10 cellular contexts compared by ENCODE assay signal in the genomic region with DNA sequence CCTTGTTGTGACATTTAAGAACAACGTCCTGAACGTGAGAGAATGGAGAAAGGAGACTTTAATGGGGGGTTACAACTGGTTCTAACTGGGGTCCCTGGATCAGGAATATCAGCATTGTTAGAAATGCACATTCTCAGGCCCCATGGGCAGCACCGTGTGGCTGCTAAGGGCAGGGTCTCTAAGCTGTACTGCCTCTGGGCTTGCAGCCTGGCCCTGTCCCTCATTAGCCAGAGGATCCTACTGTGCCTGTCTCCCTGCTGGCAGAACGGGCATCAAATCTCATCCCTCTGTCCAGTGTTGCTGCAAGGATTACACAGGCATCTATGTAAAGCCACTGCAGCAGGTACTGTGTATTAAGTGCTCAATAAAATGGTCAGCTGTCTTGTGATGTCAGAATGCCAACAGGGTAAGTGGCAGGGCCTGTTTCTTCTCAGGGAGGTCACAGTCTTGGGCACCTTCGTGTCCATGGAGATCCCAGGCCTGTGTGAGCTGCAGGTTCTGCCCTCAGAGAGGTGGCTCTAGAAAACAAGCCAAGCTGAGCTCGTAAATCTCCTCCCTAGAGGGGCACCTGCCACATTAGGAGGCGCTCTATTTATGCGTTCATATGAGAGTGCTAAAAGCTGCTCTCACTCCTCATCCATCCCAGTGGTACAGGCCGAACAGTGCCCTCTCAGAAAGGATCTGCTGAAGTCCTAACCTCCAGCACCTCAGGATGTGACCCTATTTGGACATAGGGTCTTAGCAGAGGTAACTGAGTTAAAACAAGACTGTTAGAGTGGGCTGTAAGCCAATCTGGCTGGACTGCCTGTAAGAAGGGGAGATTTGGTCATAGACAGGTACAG.
DNase-seq lines count a peak whose midpoint lies in the region; ATAC-seq and TF ChIP-seq lines count a peak whose summit lies in the region.
"Had no signal": no experiment of that assay in that cellular context is flagged by ENCODE, and none has a peak within 500 bp of the region (broad histone marks: within the 10 kb centered on the region; RNA-seq: fewer than 3 reads in every experiment).

No MANE protein-coding gene starts in this region.

- TF ChIP-seq CTCF in glutamatergic neuron (IDR thresholded peaks at IDR 0.05; ENCODE audit: partially characterized antibody, unreplicated experiment), result no peak

- DNase-seq in glutamatergic neuron, result no peak
- DNase-seq in activated naive CD4-positive, alpha-beta T cell treated with anti-CD3 and anti-CD28 coated beads, Interleukin-2, amount 50 U/mL, for 16 hours, result no peak
- DNase-seq in left colon, result no peak
- DNase-seq in NCI-H1092 treated with DMSO at 0.1 percent for 48 hours (lab: John Stamatoyannopoulos, UW), result no peak
- DNase-seq in activated gamma-delta T cell treated with Interleukin-2 at 50 U/mL for 16 hours, result no peak
- DNase-seq: activated CD4-positive, alpha-beta T cell treated with anti-CD3 and anti-CD28 coated beads, Interleukin-2, amount 50 U/mL, for 48 hours; left lung had no signal

- intact Hi-C loops in left colon (cut with DNase I, micrococcal nuclease), result no loop called here

- peaks cover 9% of the 10 kb centered on the region for H3K9me3 Mint-ChIP-seq in glutamatergic neuron (ENCODE audit: unreplicated experiment)

- no peak overlapping the region for H3K4me3 Mint-ChIP-seq in glutamatergic neuron (ENCODE audit: unreplicated experiment)

- ATAC-seq in GM18868 (IDR thresholded peaks at IDR 0.05; ENCODE audit: unreplicated experiment) (peak; percentile 41), GM21528 (IDR thresholded peaks at IDR 0.05; ENCODE audit: low FRiP score, unreplicated experiment) (peak; percentile 39), HG03159 (IDR thresholded peaks at IDR 0.05; ENCODE audit: unreplicated experiment) (peak; percentile 47), left colon (no peak)

- H3K36me3 Mint-ChIP-seq in glutamatergic neuron (ENCODE audit: unreplicated experiment), result no peaks in the 10 kb centered on the region

- H3K4me1 Mint-ChIP-seq in glutamatergic neuron (ENCODE audit: low read depth, unreplicated experiment), result peaks cover 22% of the 10 kb centered on the region

- peaks cover 11% of the 10 kb centered on the region for H3K27me3 Mint-ChIP-seq in glutamatergic neuron (ENCODE audit: unreplicated experiment)

- peak overlapping the region; percentile 91 for H3K27ac Mint-ChIP-seq in glutamatergic neuron (ENCODE audit: unreplicated experiment)
